In genomic region chr10:52637592-52637991, GRCh38 we compare ENCODE assay signal across 28 cellular contexts.
DNase-seq lines count a peak whose midpoint lies in the region; ATAC-seq, FAIRE-seq and TF ChIP-seq lines count a peak whose summit lies in the region.
"Had no signal": no experiment of that assay in that cellular context is flagged by ENCODE, and none has a peak within 500 bp of the region (broad histone marks: within the 10 kb centered on the region; RNA-seq: fewer than 3 reads in every experiment).

No MANE protein-coding gene starts in this region.

- TF ChIP-seq CTCF in GM20000 (IDR thresholded peaks at IDR 0.05; ENCODE audit: extremely low read depth, missing control alignments) = no peak

- H3K9me3 ChIP-seq in small intestine (ENCODE audit: control insufficient read depth, low read depth) = no peaks in the 10 kb centered on the region
- H3K9me3 ChIP-seq: gastrocnemius medialis, ovary, suprapubic skin had no signal

- ATAC-seq in stimulated activated memory B cell treated with anti-CD40 and anti-IgM and Interleukin-4, amounts not matched to agents 10 μg/mL and 1 μg/mL and 100 μg/mL, for 72 hours = no peak
- ATAC-seq in HG03135 (IDR thresholded peaks at IDR 0.05; ENCODE audit: unreplicated experiment) = no peak
- ATAC-seq: activated T-cell treated with anti-CD3 and anti-CD28 coated beads, Interleukin-2, amount 50 U/mL, for 72 hours; gastrocnemius medialis had no signal

- no peaks in the 10 kb centered on the region for H3K36me3 ChIP-seq in small intestine (ENCODE audit: control insufficient read depth in 2 of 2, insufficient read depth in 2 of 2, low read length in 2 of 2)
- H3K36me3 ChIP-seq: gastrocnemius medialis, ovary, suprapubic skin had no signal

- 23 to 42% (median 26%) methylated on average over 1 of the region's 1 CpG for WGBS in small intestine, 3 donors

- H3K27me3 Mint-ChIP-seq in stimulated activated memory B cell treated with anti-CD40 and anti-IgM and Interleukin-4, amounts not matched to agents 10 μg/mL and 1 μg/mL and 100 μg/mL, for 72 hours = no peaks in the 10 kb centered on the region
- H3K27me3 Mint-ChIP-seq: CD4-positive, CD25-positive, alpha-beta regulatory T cell had no signal

- H3K4me1 Mint-ChIP-seq in stimulated activated memory B cell treated with anti-CD40 and anti-IgM and Interleukin-4, amounts not matched to agents 10 μg/mL and 1 μg/mL and 100 μg/mL, for 72 hours = no peaks in the 10 kb centered on the region
- H3K4me1 Mint-ChIP-seq: CD4-positive, CD25-positive, alpha-beta regulatory T cell had no signal

- no peaks in the 10 kb centered on the region for H3K9me3 Mint-ChIP-seq in stimulated activated memory B cell treated with anti-CD40 and anti-IgM and Interleukin-4, amounts not matched to agents 10 μg/mL and 1 μg/mL and 100 μg/mL, for 72 hours
- H3K9me3 Mint-ChIP-seq: activated T-cell treated with anti-CD3 and anti-CD28 coated beads, Interleukin-2, amount 50 U/mL, for 72 hours had no signal

- no peaks in the 10 kb centered on the region for H3K4me1 ChIP-seq in small intestine (ENCODE audit: control insufficient read depth in 2 of 2, insufficient read depth in 1 of 2, low read depth in 1 of 2, low read length in 1 of 2)
- H3K4me1 ChIP-seq: gastrocnemius medialis, suprapubic skin had no signal

- DNase-seq in DMS153 (lab: John Stamatoyannopoulos, UW) = peak; percentile 21
- no peak for DNase-seq in DMS153 treated with DMSO at 0.1 percent for 48 hours (lab: John Stamatoyannopoulos, UW; ENCODE audit: unreplicated experiment)
- peak; percentile 31 for DNase-seq in NCI-H510A (lab: John Stamatoyannopoulos, UW)
- DNase-seq in epithelial cell of prostate (ENCODE audit: low read depth, low spot score) = peak; percentile 49
- DNase-seq in small intestine = peak; percentile 5
- DNase-seq in GM20000 (ENCODE audit: low spot score) = no peak
- DNase-seq: activated CD4-positive, CD25-positive, alpha-beta regulatory T cell; activated naive CD4-positive, alpha-beta T cell treated with Interleukin-2 at 50 U/mL for 16 hours; activated T-cell treated with anti-CD3 and anti-CD28 coated beads, Interleukin-2, amount 50 U/mL, for 72 hours; CD4-positive, CD25-positive, alpha-beta regulatory T cell; cerebellar nuclear complex; gastrocnemius medialis; H7; Karpas-422; kidney glomerular epithelial cell; NCI-H1417 treated with DMSO at 0.1 percent for 48 hours; NCI-H2029 treated with DMSO at 0.1 percent for 48 hours; nephron progenitor cell; ovary; RPMI8226; stimulated activated naive CD4-positive, alpha-beta T cell treated with Interleukin-2 at 50 U/mL for 16 hours had no signal

- H3K36me3 Mint-ChIP-seq in stimulated activated memory B cell treated with anti-CD40 and anti-IgM and Interleukin-4, amounts not matched to agents 10 μg/mL and 1 μg/mL and 100 μg/mL, for 72 hours = no peaks in the 10 kb centered on the region
- H3K36me3 Mint-ChIP-seq: CD4-positive, CD25-positive, alpha-beta regulatory T cell had no signal

- no peak for FAIRE-seq in small intestine (lab: Jason Lieb, UNC)
- FAIRE-seq: A204.1, D721Med, endometrium had no signal

- H3K27me3 ChIP-seq in small intestine (ENCODE audit: control insufficient read depth in 2 of 2, insufficient read depth in 2 of 2, low read length in 2 of 2) = no peaks in the 10 kb centered on the region
- H3K27me3 ChIP-seq: gastrocnemius medialis, ovary, suprapubic skin had no signal

- no peak overlapping the region for H3K27ac Mint-ChIP-seq in stimulated activated memory B cell treated with anti-CD40 and anti-IgM and Interleukin-4, amounts not matched to agents 10 μg/mL and 1 μg/mL and 100 μg/mL, for 72 hours
- H3K27ac Mint-ChIP-seq: activated T-cell treated with anti-CD3 and anti-CD28 coated beads, Interleukin-2, amount 50 U/mL, for 72 hours; CD4-positive, CD25-positive, alpha-beta regulatory T cell; nephron progenitor cell had no signal

- H3K27ac ChIP-seq in epithelial cell of prostate (no peak overlapping the region), small intestine (ENCODE audit: low read depth in 1 of 2, low read length in 1 of 2) (no peak overlapping the region)
- H3K27ac ChIP-seq: gastrocnemius medialis, ovary, suprapubic skin had no signal

- no peak overlapping the region for H3K4me3 ChIP-seq in small intestine (ENCODE audit: low read depth in 1 of 2, low read length in 2 of 2)
- H3K4me3 ChIP-seq: gastrocnemius medialis, ovary, smooth muscle cell, suprapubic skin had no signal

- no peak overlapping the region for H3K4me3 Mint-ChIP-seq in stimulated activated memory B cell treated with anti-CD40 and anti-IgM and Interleukin-4, amounts not matched to agents 10 μg/mL and 1 μg/mL and 100 μg/mL, for 72 hours
- H3K4me3 Mint-ChIP-seq: activated T-cell treated with anti-CD3 and anti-CD28 coated beads, Interleukin-2, amount 50 U/mL, for 72 hours; CD4-positive, CD25-positive, alpha-beta regulatory T cell; nephron progenitor cell had no signal

Comparison
In these comparisons a context has a peak if more than half of its experiments do, and no peak if none do; other contexts are left out.
1. DNase-seq: peak in DMS153 (single experiment), NCI-H510A (single experiment), epithelial cell of prostate (single experiment) and small intestine (single experiment); none in DMS153 treated with DMSO at 0.1 percent for 48 hours (single experiment) and GM20000 (single experiment).